ENCODE assay signal across 32 cellular contexts in the genomic region with DNA sequence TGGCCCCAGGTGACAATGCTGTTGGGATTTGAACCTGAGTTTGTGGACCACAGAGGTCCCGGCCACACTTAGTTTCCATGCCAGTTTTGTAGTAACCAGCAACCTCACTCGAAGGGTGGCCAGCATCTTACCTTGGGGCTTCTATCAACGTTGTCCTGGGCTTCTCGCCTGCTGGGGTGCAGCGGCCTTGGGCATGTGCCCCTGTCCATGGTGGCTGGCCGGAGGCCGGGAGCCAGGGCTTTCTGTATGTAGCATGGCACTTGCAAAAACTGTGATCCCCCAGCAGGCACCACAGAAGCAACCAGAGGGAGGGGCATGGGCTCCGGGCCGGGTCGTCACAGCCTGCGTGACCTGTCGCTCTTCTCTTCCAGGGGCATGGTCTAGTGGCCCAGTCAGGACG. TPM values are rescaled to one million over a fixed set of nuclear protein-coding genes. Genes with fewer than 3 reads are reported as not detected.
DNase-seq lines count a peak whose midpoint lies in the region; ATAC-seq and TF ChIP-seq lines count a peak whose summit lies in the region.
"Had no signal": no experiment of that assay in that cellular context is flagged by ENCODE, and none has a peak within 500 bp of the region (broad histone marks: within the 10 kb centered on the region; RNA-seq: fewer than 3 reads in every experiment).

No MANE protein-coding gene starts in this region.

- H2BK5ac ChIP-seq in neuronal stem cell (ENCODE audit: low read length), result no peak overlapping the region

- CTCF ChIA-PET in activated CD4-positive, alpha-beta T cell treated with anti-CD3 and anti-CD28 coated beads for 36 hours (lab: Charles Lee), result no interaction called here
- CTCF ChIA-PET in activated CD4-positive, alpha-beta T cell treated with anti-CD3 and anti-CD28 coated beads, Interleukin-2, amount 10 ng/mL, durations not matched to agents 7 days and 5 days (lab: Charles Lee), result interaction anchor here (2.1 kb wide), 1 partner anchor 12 kb away, joined by 9 read pairs; no protein-coding TSS in a partner anchor
- CTCF ChIA-PET in CD8-positive, alpha-beta T cell (lab: Charles Lee), result no interaction called here
- CTCF ChIA-PET in activated CD4-positive, alpha-beta memory T cell treated with anti-CD3 and anti-CD28 coated beads, Interleukin-2, amount 10 ng/mL, durations not matched to agents 7 days and 5 days (lab: Charles Lee), result interaction anchor here (0.9 to 2.5 kb wide), 2 partner anchors 12 to 17 kb away, joined by 3 to 7 read pairs; no protein-coding TSS in a partner anchor

- H3K4me2 ChIP-seq in neuronal stem cell (ENCODE audit: insufficient read depth, low read length, poor library complexity, severe bottlenecking), result no peak overlapping the region

- H3K18ac ChIP-seq in neuronal stem cell (ENCODE audit: low read length), result peak overlapping the region; percentile 3

- H3K4me3 Mint-ChIP-seq in activated CD4-positive, alpha-beta T cell treated with anti-CD3 and anti-CD28 coated beads for 36 hours, result no peak overlapping the region
- no peak overlapping the region for H3K4me3 Mint-ChIP-seq in activated CD4-positive, alpha-beta T cell treated with anti-CD3 and anti-CD28 coated beads, Interleukin-2, amount 10 ng/mL, durations not matched to agents 7 days and 5 days
- no peak overlapping the region for H3K4me3 Mint-ChIP-seq in CD8-positive, alpha-beta T cell
- H3K4me3 Mint-ChIP-seq in activated naive CD8-positive, alpha-beta T cell treated with anti-CD3 and anti-CD28 coated beads for 36 hours, result no peak overlapping the region
- no peak overlapping the region for H3K4me3 Mint-ChIP-seq in activated CD4-positive, alpha-beta memory T cell treated with anti-CD3 and anti-CD28 coated beads, Interleukin-2, amount 10 ng/mL, durations not matched to agents 7 days and 5 days
- no peak overlapping the region for H3K4me3 Mint-ChIP-seq in chondrocyte (ENCODE audit: unreplicated experiment)
- H3K4me3 Mint-ChIP-seq: CD4-positive, CD25-positive, alpha-beta regulatory T cell; mesothelial cell of epicardium had no signal

- no peak overlapping the region for H3K4me3 ChIP-seq in CD8-positive, alpha-beta T cell (ENCODE audit: low read depth, low read length)
- H3K4me3 ChIP-seq in neuronal stem cell (ENCODE audit: low read length in 2 of 2), result no peak overlapping the region
- H3K4me3 ChIP-seq: esophagus muscularis mucosa, suprapubic skin, upper lobe of right lung had no signal

- POLR2A ChIA-PET in activated CD4-positive, alpha-beta T cell treated with anti-CD3 and anti-CD28 coated beads for 36 hours (lab: Charles Lee), result no interaction called here
- POLR2A ChIA-PET in activated CD4-positive, alpha-beta T cell treated with anti-CD3 and anti-CD28 coated beads, Interleukin-2, amount 10 ng/mL, durations not matched to agents 7 days and 5 days (lab: Charles Lee), result no interaction called here
- POLR2A ChIA-PET in CD8-positive, alpha-beta T cell (lab: Charles Lee), result interaction anchor here (1.3 to 2.5 kb wide), 2 partner anchors 10 to 12 kb away, joined by 3 to 8 read pairs; no protein-coding TSS in a partner anchor
- POLR2A ChIA-PET in activated CD4-positive, alpha-beta memory T cell treated with anti-CD3 and anti-CD28 coated beads, Interleukin-2, amount 10 ng/mL, durations not matched to agents 7 days and 5 days (lab: Charles Lee), result interaction anchor here (1.0 kb wide), 1 partner anchor 10 kb away, joined by 3 read pairs; no protein-coding TSS in a partner anchor

- peak overlapping the region; percentile 67 for H3K23ac ChIP-seq in neuronal stem cell (ENCODE audit: low read depth, low read length, poor library complexity)

- no peak for TF ChIP-seq CTCF in CD8-positive, alpha-beta T cell (IDR thresholded peaks at IDR 0.05)
- TF ChIP-seq CTCF in chondrocyte (IDR thresholded peaks at IDR 0.05), result no peak

- H3K4me1 Mint-ChIP-seq in activated CD4-positive, alpha-beta T cell treated with anti-CD3 and anti-CD28 coated beads for 36 hours, result peaks cover 50% of the 10 kb centered on the region
- peaks cover 26% of the 10 kb centered on the region for H3K4me1 Mint-ChIP-seq in activated CD4-positive, alpha-beta T cell treated with anti-CD3 and anti-CD28 coated beads, Interleukin-2, amount 10 ng/mL, durations not matched to agents 7 days and 5 days
- H3K4me1 Mint-ChIP-seq in CD8-positive, alpha-beta T cell (ENCODE audit: low read depth), result peaks cover 54% of the 10 kb centered on the region
- peaks cover 36% of the 10 kb centered on the region for H3K4me1 Mint-ChIP-seq in activated naive CD8-positive, alpha-beta T cell treated with anti-CD3 and anti-CD28 coated beads for 36 hours
- H3K4me1 Mint-ChIP-seq in activated CD4-positive, alpha-beta memory T cell treated with anti-CD3 and anti-CD28 coated beads, Interleukin-2, amount 10 ng/mL, durations not matched to agents 7 days and 5 days, result peaks cover 23% of the 10 kb centered on the region
- peaks cover 4% of the 10 kb centered on the region for H3K4me1 Mint-ChIP-seq in chondrocyte (ENCODE audit: low read depth)

- no peak overlapping the region for H2BK12ac ChIP-seq in neuronal stem cell (ENCODE audit: low read length)

- H3K79me1 ChIP-seq in neuronal stem cell (ENCODE audit: low read depth, low read length), result peaks cover 3% of the 10 kb centered on the region

- DNase-seq in activated CD4-positive, alpha-beta T cell treated with anti-CD3 and anti-CD28 coated beads for 36 hours, result no peak
- DNase-seq in activated CD4-positive, alpha-beta T cell treated with anti-CD3 and anti-CD28 coated beads, Interleukin-2, amount 10 ng/mL, durations not matched to agents 7 days and 5 days, result no peak
- DNase-seq in CD8-positive, alpha-beta T cell, result no peak
- no peak for DNase-seq in activated naive CD8-positive, alpha-beta T cell treated with anti-CD3 and anti-CD28 coated beads for 36 hours
- DNase-seq in neuronal stem cell (ENCODE audit: low spot score) (no peak), chondrocyte (ENCODE audit: low spot score) (no peak)
- DNase-seq in activated CD4-positive, alpha-beta memory T cell treated with anti-CD3 and anti-CD28 coated beads, Interleukin-2, amount 10 ng/mL, durations not matched to agents 7 days and 5 days, result no peak
- no peak for DNase-seq in stimulated activated CD4-positive, alpha-beta T cell treated with anti-CD3 and anti-CD28 coated beads, Interleukin-15, amount 100 ng/mL, for 24 hours
- DNase-seq: 8988T; activated CD4-positive, alpha-beta T cell treated with anti-CD3 and anti-CD28 coated beads for 1 hour; activated CD8-positive, alpha-beta memory T cell treated with anti-CD3 and anti-CD28 coated beads for 24 hours; activated effector memory CD4-positive, alpha-beta T cell treated with anti-CD3 and anti-CD28 coated beads, Interleukin-2, amount 50 U/mL, for 16 hours; activated T-cell treated with anti-CD3 and anti-CD28 coated beads for 4 hours; caudate nucleus; CD4-positive, CD25-positive, alpha-beta regulatory T cell; foreskin fibroblast; IMR-90; islet precursor cell; left ventricle myocardium superior; NCI-H1105; NCI-H187 treated with DMSO at 0.1 percent for 48 hours; NCI-H2171 treated with DMSO at 0.1 percent for 48 hours; NCI-H510A treated with DMSO at 0.1 percent for 48 hours; nucleus accumbens; OCI-M1; Right ventricle myocardium superior; stimulated activated CD4-positive, alpha-beta T cell treated with anti-CD3 and anti-CD28 coated beads, Interleukin-4, amount 100 ng/mL, for 24 hours; T-helper 2 cell had no signal

- H3K9me3 ChIP-seq in CD8-positive, alpha-beta T cell (ENCODE audit: low read length), result no peaks in the 10 kb centered on the region
- no peaks in the 10 kb centered on the region for H3K9me3 ChIP-seq in neuronal stem cell (replicated peaks in 1 of 2; ENCODE audit: control insufficient read depth in 2 of 2, insufficient read depth in 1 of 2, low read depth in 1 of 2, low read length in 2 of 2)
- H3K9me3 ChIP-seq: esophagus muscularis mucosa, suprapubic skin, upper lobe of right lung had no signal

- no peak overlapping the region for H2BK15ac ChIP-seq in neuronal stem cell (ENCODE audit: low read length)

- H2BK120ac ChIP-seq in neuronal stem cell (ENCODE audit: low read depth, low read length), result no peak overlapping the region

- H3K36me3 Mint-ChIP-seq in activated CD4-positive, alpha-beta T cell treated with anti-CD3 and anti-CD28 coated beads for 36 hours (ENCODE audit: low read depth), result peaks cover 33% of the 10 kb centered on the region
- peaks cover 28% of the 10 kb centered on the region for H3K36me3 Mint-ChIP-seq in activated CD4-positive, alpha-beta T cell treated with anti-CD3 and anti-CD28 coated beads, Interleukin-2, amount 10 ng/mL, durations not matched to agents 7 days and 5 days (ENCODE audit: low read depth)
- peaks cover 32% of the 10 kb centered on the region for H3K36me3 Mint-ChIP-seq in CD8-positive, alpha-beta T cell
- peaks cover 33% of the 10 kb centered on the region for H3K36me3 Mint-ChIP-seq in activated naive CD8-positive, alpha-beta T cell treated with anti-CD3 and anti-CD28 coated beads for 36 hours
- H3K36me3 Mint-ChIP-seq in activated CD4-positive, alpha-beta memory T cell treated with anti-CD3 and anti-CD28 coated beads, Interleukin-2, amount 10 ng/mL, durations not matched to agents 7 days and 5 days (ENCODE audit: low read depth), result peaks cover 29% of the 10 kb centered on the region
- H3K36me3 Mint-ChIP-seq in chondrocyte (ENCODE audit: low read depth), result peaks cover 3% of the 10 kb centered on the region

- H3K14ac ChIP-seq in neuronal stem cell (ENCODE audit: low read length), result peak overlapping the region; percentile 71

- H3K36me3 ChIP-seq in CD8-positive, alpha-beta T cell (ENCODE audit: insufficient read depth, low read length), result peaks cover 5% of the 10 kb centered on the region
- H3K36me3 ChIP-seq in neuronal stem cell (replicated peaks in 1 of 2; ENCODE audit: control insufficient read depth in 2 of 2, insufficient read depth in 2 of 2, low read length in 2 of 2), result no peaks in the 10 kb centered on the region
- H3K36me3 ChIP-seq: esophagus muscularis mucosa, suprapubic skin had no signal

- peaks cover 26% of the 10 kb centered on the region for H3K4me1 ChIP-seq in CD8-positive, alpha-beta T cell (ENCODE audit: insufficient read depth, low read length)
- H3K4me1 ChIP-seq in neuronal stem cell (ENCODE audit: control insufficient read depth in 2 of 2, insufficient read depth in 1 of 2, low read depth in 1 of 2, low read length in 2 of 2), result peaks cover 0 to 8% of the 10 kb centered on the region in 2 donors

- ATAC-seq in activated CD4-positive, alpha-beta T cell treated with anti-CD3 and anti-CD28 coated beads for 36 hours, result no peak
- no peak for ATAC-seq in CD8-positive, alpha-beta T cell
- ATAC-seq: left ventricle myocardium superior had no signal

- H2AFZ ChIP-seq in neuronal stem cell (ENCODE audit: low read length), result no peak overlapping the region

- H2AK5ac ChIP-seq in neuronal stem cell (ENCODE audit: low read depth, low read length), result peak overlapping the region; percentile 81

- no peak overlapping the region for H4K91ac ChIP-seq in neuronal stem cell (ENCODE audit: low read depth, low read length, poor library complexity)

- no peaks in the 10 kb centered on the region for H3K27me3 ChIP-seq in CD8-positive, alpha-beta T cell (ENCODE audit: insufficient read depth, low read length)
- H3K27me3 ChIP-seq in neuronal stem cell (ENCODE audit: control insufficient read depth in 3 of 3, insufficient read depth in 3 of 3, low read depth in 1 of 3, low read length in 3 of 3), result no peaks in the 10 kb centered on the region
- H3K27me3 ChIP-seq: esophagus muscularis mucosa, suprapubic skin, upper lobe of right lung had no signal

- H3K27ac Mint-ChIP-seq in activated CD4-positive, alpha-beta T cell treated with anti-CD3 and anti-CD28 coated beads for 36 hours, result peak overlapping the region; percentile 37
- no peak overlapping the region for H3K27ac Mint-ChIP-seq in activated CD4-positive, alpha-beta T cell treated with anti-CD3 and anti-CD28 coated beads, Interleukin-2, amount 10 ng/mL, durations not matched to agents 7 days and 5 days
- H3K27ac Mint-ChIP-seq in CD8-positive, alpha-beta T cell, result peak overlapping the region; percentile 88
- peak overlapping the region; percentile 31 for H3K27ac Mint-ChIP-seq in activated naive CD8-positive, alpha-beta T cell treated with anti-CD3 and anti-CD28 coated beads for 36 hours
- no peak overlapping the region for H3K27ac Mint-ChIP-seq in activated CD4-positive, alpha-beta memory T cell treated with anti-CD3 and anti-CD28 coated beads, Interleukin-2, amount 10 ng/mL, durations not matched to agents 7 days and 5 days
- no peak overlapping the region for H3K27ac Mint-ChIP-seq in chondrocyte (ENCODE audit: unreplicated experiment)
- H3K27ac Mint-ChIP-seq: mesothelial cell of epicardium had no signal

- no peak overlapping the region for H3K9ac ChIP-seq in neuronal stem cell (ENCODE audit: low read depth, low read length, poor library complexity)

- no peak overlapping the region for H3K27ac ChIP-seq in CD8-positive, alpha-beta T cell (ENCODE audit: low read depth, low read length)
- no peak overlapping the region for H3K27ac ChIP-seq in neuronal stem cell (replicated peaks; ENCODE audit: low read length)
- H3K27ac ChIP-seq: esophagus muscularis mucosa, suprapubic skin had no signal

- no peaks in the 10 kb centered on the region for H3K27me3 Mint-ChIP-seq in activated CD4-positive, alpha-beta T cell treated with anti-CD3 and anti-CD28 coated beads for 36 hours
- no peaks in the 10 kb centered on the region for H3K27me3 Mint-ChIP-seq in activated CD4-positive, alpha-beta T cell treated with anti-CD3 and anti-CD28 coated beads, Interleukin-2, amount 10 ng/mL, durations not matched to agents 7 days and 5 days
- H3K27me3 Mint-ChIP-seq in CD8-positive, alpha-beta T cell (ENCODE audit: low read depth), result no peaks in the 10 kb centered on the region
- H3K27me3 Mint-ChIP-seq in activated naive CD8-positive, alpha-beta T cell treated with anti-CD3 and anti-CD28 coated beads for 36 hours, result no peaks in the 10 kb centered on the region
- H3K27me3 Mint-ChIP-seq in activated CD4-positive, alpha-beta memory T cell treated with anti-CD3 and anti-CD28 coated beads, Interleukin-2, amount 10 ng/mL, durations not matched to agents 7 days and 5 days, result no peaks in the 10 kb centered on the region
- no peaks in the 10 kb centered on the region for H3K27me3 Mint-ChIP-seq in chondrocyte (ENCODE audit: low read depth)
- H3K27me3 Mint-ChIP-seq: CD4-positive, CD25-positive, alpha-beta regulatory T cell had no signal

- no peak overlapping the region for H3K4ac ChIP-seq in neuronal stem cell (ENCODE audit: low read length)

- H4K8ac ChIP-seq in neuronal stem cell (ENCODE audit: low read depth, low read length), result no peak overlapping the region

- H3K9me3 Mint-ChIP-seq in activated CD4-positive, alpha-beta T cell treated with anti-CD3 and anti-CD28 coated beads for 36 hours (ENCODE audit: low read depth), result no peaks in the 10 kb centered on the region
- H3K9me3 Mint-ChIP-seq in activated CD4-positive, alpha-beta T cell treated with anti-CD3 and anti-CD28 coated beads, Interleukin-2, amount 10 ng/mL, durations not matched to agents 7 days and 5 days, result peaks cover 2% of the 10 kb centered on the region
- no peaks in the 10 kb centered on the region for H3K9me3 Mint-ChIP-seq in CD8-positive, alpha-beta T cell
- H3K9me3 Mint-ChIP-seq in activated naive CD8-positive, alpha-beta T cell treated with anti-CD3 and anti-CD28 coated beads for 36 hours, result peaks cover 3% of the 10 kb centered on the region
- H3K9me3 Mint-ChIP-seq in activated CD4-positive, alpha-beta memory T cell treated with anti-CD3 and anti-CD28 coated beads, Interleukin-2, amount 10 ng/mL, durations not matched to agents 7 days and 5 days, result no peaks in the 10 kb centered on the region
- H3K9me3 Mint-ChIP-seq in chondrocyte (ENCODE audit: low read depth), result no peaks in the 10 kb centered on the region
- H3K9me3 Mint-ChIP-seq: mesothelial cell of epicardium had no signal

- WGBS in neuronal stem cell (ENCODE audit: extremely low coverage in 2 of 2, insufficient read length in 2 of 2, insufficient replicate concordance in 1 of 2), 2 donors, result no CpG with 5 or more reads among the region's 13 CpGs

- intact Hi-C loops in activated CD4-positive, alpha-beta T cell treated with anti-CD3 and anti-CD28 coated beads for 36 hours (cut with DNase I, micrococcal nuclease), result no loop called here
- intact Hi-C loops in CD8-positive, alpha-beta T cell (cut with DNase I, micrococcal nuclease), result no loop called here

RNA-seq across cellular contexts. Expression of gene ODC1, which starts 51.7 kb away (rescaled TPM):
- 100 to 1,000 TPM; 158 to 170 TPM for total RNA-seq in activated CD4-positive, alpha-beta T cell treated with anti-CD3 and anti-CD28 coated beads for 36 hours
- total RNA-seq in activated CD4-positive, alpha-beta T cell treated with anti-CD3 and anti-CD28 coated beads, Interleukin-2, amount 10 ng/mL, durations not matched to agents 7 days and 5 days, result 10 to 100 TPM; 47.1 to 50.3 TPM
- 100 to 1,000 TPM; 157 to 162 TPM for total RNA-seq in CD8-positive, alpha-beta T cell
- total RNA-seq in activated naive CD8-positive, alpha-beta T cell treated with anti-CD3 and anti-CD28 coated beads for 36 hours, result 100 to 1,000 TPM; 357 to 367 TPM
- polyA plus RNA-seq in neuronal stem cell (2013, experiment 1 of 2), result 196 TPM
- 192 TPM for polyA plus RNA-seq in neuronal stem cell (2013, experiment 2 of 2)
- 10 to 100 TPM; 48.1 to 54.9 TPM for total RNA-seq in activated CD4-positive, alpha-beta memory T cell treated with anti-CD3 and anti-CD28 coated beads, Interleukin-2, amount 10 ng/mL, durations not matched to agents 7 days and 5 days
- 44.4 to 65.3 TPM (median 61.6 TPM) in 3 replicates for total RNA-seq in chondrocyte

Comparison
In these comparisons a context has a peak if more than half of its experiments do, and no peak if none do; other contexts are left out.
1. H3K27ac Mint-ChIP-seq: peak in activated CD4-positive, alpha-beta T cell treated with anti-CD3 and anti-CD28 coated beads for 36 hours (single experiment), CD8-positive, alpha-beta T cell (single experiment) and activated naive CD8-positive, alpha-beta T cell treated with anti-CD3 and anti-CD28 coated beads for 36 hours (single experiment); none in activated CD4-positive, alpha-beta T cell treated with anti-CD3 and anti-CD28 coated beads, Interleukin-2, amount 10 ng/mL, durations not matched to agents 7 days and 5 days (single experiment), activated CD4-positive, alpha-beta memory T cell treated with anti-CD3 and anti-CD28 coated beads, Interleukin-2, amount 10 ng/mL, durations not matched to agents 7 days and 5 days (single experiment) and chondrocyte (single experiment).
2. CTCF ChIA-PET loops: an anchor here in activated CD4-positive, alpha-beta T cell treated with anti-CD3 and anti-CD28 coated beads, Interleukin-2, amount 10 ng/mL, durations not matched to agents 7 days and 5 days (2.1 kb wide) and activated CD4-positive, alpha-beta memory T cell treated with anti-CD3 and anti-CD28 coated beads, Interleukin-2, amount 10 ng/mL, durations not matched to agents 7 days and 5 days (0.9 to 2.5 kb wide); none called in activated CD4-positive, alpha-beta T cell treated with anti-CD3 and anti-CD28 coated beads for 36 hours and CD8-positive, alpha-beta T cell.
3. POLR2A ChIA-PET loops: an anchor here in CD8-positive, alpha-beta T cell (1.3 to 2.5 kb wide) and activated CD4-positive, alpha-beta memory T cell treated with anti-CD3 and anti-CD28 coated beads, Interleukin-2, amount 10 ng/mL, durations not matched to agents 7 days and 5 days (1.0 kb wide); none called in activated CD4-positive, alpha-beta T cell treated with anti-CD3 and anti-CD28 coated beads for 36 hours and activated CD4-positive, alpha-beta T cell treated with anti-CD3 and anti-CD28 coated beads, Interleukin-2, amount 10 ng/mL, durations not matched to agents 7 days and 5 days.